In the genomic region with DNA sequence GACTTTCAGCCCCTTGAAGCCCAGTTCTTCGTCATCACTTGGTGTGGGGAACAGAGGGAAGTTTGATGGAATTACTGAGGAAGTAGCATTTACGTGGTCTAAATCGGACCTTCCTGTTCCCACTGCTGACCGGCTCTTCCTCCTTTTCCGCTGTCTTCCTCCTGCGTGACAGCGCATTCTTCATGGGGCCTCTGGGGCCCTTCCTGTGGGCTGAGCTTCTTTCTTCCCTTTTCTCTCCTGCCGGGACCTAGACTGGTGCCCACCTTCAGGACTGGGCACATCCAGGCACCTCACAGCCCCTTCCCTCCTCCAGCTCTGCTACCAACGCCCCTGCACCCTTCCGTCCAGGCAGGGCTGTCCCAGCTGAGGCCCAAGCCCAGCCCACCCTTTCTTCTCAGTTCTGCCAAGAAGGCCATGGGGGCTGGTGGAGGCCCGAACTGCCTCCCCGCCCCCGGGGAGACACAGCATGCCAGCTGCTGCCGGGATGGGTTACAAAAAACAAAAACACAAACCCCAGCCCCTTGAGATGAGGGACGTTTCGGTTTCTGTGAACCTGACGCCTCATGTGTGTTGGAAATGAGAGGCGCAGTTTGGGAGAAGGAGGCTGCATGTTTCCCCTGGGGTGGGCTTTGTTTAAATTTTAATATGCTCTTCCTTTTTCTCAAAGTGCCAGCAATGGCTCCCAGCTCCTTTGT, we compare ENCODE assay signal across 11 cellular contexts. TPM values are rescaled to one million over a fixed set of nuclear protein-coding genes. Genes with fewer than 3 reads are reported as not detected.
DNase-seq lines count a peak whose midpoint lies in the region; ATAC-seq and TF ChIP-seq lines count a peak whose summit lies in the region.
"Had no signal": no experiment of that assay in that cellular context is flagged by ENCODE, and none has a peak within 500 bp of the region (broad histone marks: within the 10 kb centered on the region; RNA-seq: fewer than 3 reads in every experiment).

No MANE protein-coding gene starts in this region.

- DNase-seq in GM12865 (ENCODE audit: low read depth): peak; percentile 74
- peak; percentile 63 for DNase-seq in UCSD-AML1 (lab: John Stamatoyannopoulos, UW; ENCODE audit: unreplicated experiment)
- no peak for DNase-seq in left ventricle myocardium superior
- no peak for DNase-seq in progenitor cell of endocrine pancreas (ENCODE audit: low spot score, unreplicated experiment)
- DNase-seq in NCI-H524 treated with DMSO at 0.1 percent for 48 hours (lab: John Stamatoyannopoulos, UW): no peak
- no peak for DNase-seq in GM03348 (ENCODE audit: low spot score)
- DNase-seq in RPMI8226: no peak
- DNase-seq: NCI-H2081 treated with DMSO at 0.1 percent for 48 hours had no signal

- no peaks in the 10 kb centered on the region for H3K27me3 Mint-ChIP-seq in progenitor cell of endocrine pancreas
- H3K27me3 Mint-ChIP-seq: activated naive CD8-positive, alpha-beta T cell had no signal

- H3K9me3 Mint-ChIP-seq in progenitor cell of endocrine pancreas (ENCODE audit: low read depth): no peaks in the 10 kb centered on the region

- H3K4me3 ChIP-seq in GM12865 (ENCODE audit: low read depth, low read length): peak overlapping the region; percentile 58
- H3K4me3 ChIP-seq: ovary had no signal

- peak overlapping the region; percentile 45 for H3K27ac Mint-ChIP-seq in progenitor cell of endocrine pancreas
- H3K27ac Mint-ChIP-seq: activated naive CD8-positive, alpha-beta T cell had no signal

- ATAC-seq in left ventricle myocardium superior (peak; percentile 78), HG02798 (IDR thresholded peaks at IDR 0.05; ENCODE audit: poor library complexity, unreplicated experiment) (no peak)

- intact Hi-C loops in left ventricle myocardium superior (cut with micrococcal nuclease): no loop called here

- TF ChIP-seq CTCF in GM12865 (IDR thresholded peaks at IDR 0.05; ENCODE audit: insufficient read depth, low read depth, low read length, missing control alignments) (no peak), progenitor cell of endocrine pancreas (IDR thresholded peaks at IDR 0.05; ENCODE audit: unreplicated experiment) (no peak)

- H3K36me3 Mint-ChIP-seq in progenitor cell of endocrine pancreas (ENCODE audit: insufficient read depth): peaks cover 2% of the 10 kb centered on the region
- H3K36me3 Mint-ChIP-seq: activated naive CD8-positive, alpha-beta T cell had no signal

- H3K4me1 Mint-ChIP-seq in progenitor cell of endocrine pancreas (ENCODE audit: low read depth): peaks cover 16% of the 10 kb centered on the region

- no peak overlapping the region for H3K4me3 Mint-ChIP-seq in progenitor cell of endocrine pancreas (ENCODE audit: low read depth)
- H3K4me3 Mint-ChIP-seq: activated naive CD8-positive, alpha-beta T cell had no signal

RNA-seq across cellular contexts. Expression of gene ZNF710, which starts 19.1 kb away (rescaled TPM):
- total RNA-seq in left ventricle myocardium superior: 6.1 TPM
- total RNA-seq in progenitor cell of endocrine pancreas: 69.3 and 70.0 TPM in 2 replicates

Comparison
In these comparisons a context has a peak if more than half of its experiments do, and no peak if none do; other contexts are left out.
1. DNase-seq: peak in GM12865 (single experiment) and UCSD-AML1 (single experiment); none in left ventricle myocardium superior (single experiment), progenitor cell of endocrine pancreas (single experiment), NCI-H524 treated with DMSO at 0.1 percent for 48 hours (single experiment), GM03348 (single experiment) and RPMI8226 (single experiment).